9 cellular contexts compared by ENCODE assay signal in genomic region chr16:71961066-71962039, GRCh38. TPM values are rescaled to one million over a fixed set of nuclear protein-coding genes. Genes with fewer than 3 reads are reported as not detected.
DNase-seq lines count a peak whose midpoint lies in the region; ATAC-seq and TF ChIP-seq lines count a peak whose summit lies in the region.
"Had no signal": no experiment of that assay in that cellular context is flagged by ENCODE, and none has a peak within 500 bp of the region (broad histone marks: within the 10 kb centered on the region; RNA-seq: fewer than 3 reads in every experiment).

No MANE protein-coding gene starts in this region.

- TF ChIP-seq CTCF in CD8-positive, alpha-beta T cell (IDR thresholded peaks at IDR 0.05) = peak; percentile 83
- TF ChIP-seq CTCF in PC-3 (conservative IDR thresholded peaks at IDR 0.05; ENCODE audit: low read depth, low read length) (peak; percentile 80), fibroblast of lung (conservative IDR thresholded peaks at IDR 0.05 in 1 of 2, IDR thresholded peaks at IDR 0.05 in 1 of 2; ENCODE audit: low read depth in 1 of 2, low read length in 2 of 2) (peak; percentile 81 to 86), nephron progenitor cell (IDR thresholded peaks at IDR 0.05) (peak; percentile 73)

- no TSS peak for BruUV-seq in PC-3 (replicated peaks; lab: Mats Ljungman, UMichigan)

- H3K27ac Mint-ChIP-seq in CD8-positive, alpha-beta T cell = no peak overlapping the region
- H3K27ac Mint-ChIP-seq in nephron progenitor cell = no peak overlapping the region
- H3K27ac Mint-ChIP-seq: T-helper 1 cell treated with Interleukin-12 subunit alpha and Interleukin-12 subunit beta and Interleukin-4 antibody, amounts not matched to agents 30 μg/mL and 1 μg/mL, for 36 hours had no signal

- no peaks in the 10 kb centered on the region for H3K36me3 ChIP-seq in CD8-positive, alpha-beta T cell (ENCODE audit: insufficient read depth, low read length)
- H3K36me3 ChIP-seq in PC-3 (ENCODE audit: low read depth, low read length) (no peaks in the 10 kb centered on the region), fibroblast of lung (ENCODE audit: control insufficient read depth, insufficient read depth, low read length) (no peaks in the 10 kb centered on the region)

- ATAC-seq in CD8-positive, alpha-beta T cell = peak; percentile 92
- ATAC-seq in GM19468 (IDR thresholded peaks at IDR 0.05; ENCODE audit: extremely low read depth, unreplicated experiment) (peak; percentile 39), PC-3 (peak; percentile 96)

- H3K9me3 Mint-ChIP-seq in CD8-positive, alpha-beta T cell = no peaks in the 10 kb centered on the region
- no peaks in the 10 kb centered on the region for H3K9me3 Mint-ChIP-seq in nephron progenitor cell
- H3K9me3 Mint-ChIP-seq: T-helper 1 cell treated with Interleukin-12 subunit alpha and Interleukin-12 subunit beta and Interleukin-4 antibody, amounts not matched to agents 30 μg/mL and 1 μg/mL, for 36 hours had no signal

- no peaks in the 10 kb centered on the region for H3K27me3 Mint-ChIP-seq in CD8-positive, alpha-beta T cell (ENCODE audit: low read depth)
- peaks cover 8% of the 10 kb centered on the region for H3K27me3 Mint-ChIP-seq in nephron progenitor cell (ENCODE audit: low read depth, poor library complexity)

- H3K4me1 Mint-ChIP-seq in CD8-positive, alpha-beta T cell (ENCODE audit: low read depth) = peaks cover 5% of the 10 kb centered on the region
- peaks cover 20% of the 10 kb centered on the region for H3K4me1 Mint-ChIP-seq in nephron progenitor cell

- no peak overlapping the region for H3K27ac ChIP-seq in CD8-positive, alpha-beta T cell (ENCODE audit: low read depth, low read length)
- H3K27ac ChIP-seq in PC-3 (ENCODE audit: low read length) (no peak overlapping the region), fibroblast of lung (ENCODE audit: insufficient read depth, low read length) (no peak overlapping the region)

- no peaks in the 10 kb centered on the region for H3K9me2 ChIP-seq in PC-3 (replicated peaks; ENCODE audit: low read length)

- H3K79me2 ChIP-seq in PC-3 (ENCODE audit: low read length) (no peaks in the 10 kb centered on the region), fibroblast of lung (ENCODE audit: control insufficient read depth, insufficient read depth, low read length) (no peaks in the 10 kb centered on the region)

- peaks cover 5% of the 10 kb centered on the region for H3K4me1 ChIP-seq in CD8-positive, alpha-beta T cell (ENCODE audit: insufficient read depth, low read length)
- H3K4me1 ChIP-seq in PC-3 (ENCODE audit: insufficient read depth, low read length) (no peaks in the 10 kb centered on the region), fibroblast of lung (ENCODE audit: control insufficient read depth, extremely low read depth, insufficient read depth, low read length) (no peaks in the 10 kb centered on the region)

- POLR2A ChIA-PET in CD8-positive, alpha-beta T cell (lab: Charles Lee) = interaction anchor here (0.6 to 1.1 kb wide), 3 partner anchors 13 to 397 kb away, joined by 3 to 5 read pairs (median 4); partner anchors contain the start of gene AP1G1
- POLR2A ChIA-PET in PC-3 (lab: Charles Lee; ENCODE audit: unreplicated experiment) = no interaction called here

- intact Hi-C loops in CD8-positive, alpha-beta T cell (cut with DNase I, micrococcal nuclease) = loop anchor here (2.0 to 5.0 kb wide), 8 partner anchors 79 to 549 kb away; no protein-coding TSS in a partner anchor
- intact Hi-C loops in PC-3 (cut with micrococcal nuclease) = loop anchor here (5.0 kb wide), 1 partner anchor 79 kb away; the partner anchor contains the start of gene ZNF821

- H2AFZ ChIP-seq in PC-3 (ENCODE audit: low read length) (no peak overlapping the region), fibroblast of lung (ENCODE audit: low read length) (no peak overlapping the region)

- no peaks in the 10 kb centered on the region for H3F3A ChIP-seq in PC-3 (ENCODE audit: low read length, unreplicated experiment)

- CTCF ChIA-PET in CD8-positive, alpha-beta T cell (lab: Charles Lee) = interaction anchor here (0.6 to 3.4 kb wide), 33 partner anchors 10 to 396 kb away, joined by 3 to 25 read pairs (median 5); partner anchors contain the start of genes IST1 and ZNF821
- CTCF ChIA-PET in PC-3 (lab: Charles Lee) = interaction anchor here (0.5 to 1.9 kb wide), 7 partner anchors 11 to 154 kb away, joined by 3 to 10 read pairs (median 3); partner anchors contain the start of genes DHX38 and TXNL4B

- DNase-seq in CD8-positive, alpha-beta T cell = peak; percentile 67 to 90 (median 76)
- DNase-seq in KG1 (lab: John Stamatoyannopoulos, UW) (peak; percentile 79), PC-3 (peak; percentile 82), fibroblast of lung (ENCODE audit: low read depth in 2 of 2) (peak; percentile 69 to 86), nephron progenitor cell (peak; percentile 85)
- peak; percentile 79 for DNase-seq in activated T-cell treated with anti-CD3 and anti-CD28 coated beads, Interleukin-2, amount 50 U/mL, for 1 hour
- DNase-seq in stimulated activated naive CD4-positive, alpha-beta T cell treated with Interleukin-2 at 50 U/mL for 16 hours (lab: John Stamatoyannopoulos, UW) = peak; percentile 72

- H3K36me3 Mint-ChIP-seq in CD8-positive, alpha-beta T cell = no peaks in the 10 kb centered on the region
- H3K36me3 Mint-ChIP-seq in nephron progenitor cell (ENCODE audit: low read depth) = no peaks in the 10 kb centered on the region

- no peaks in the 10 kb centered on the region for H3K27me3 ChIP-seq in CD8-positive, alpha-beta T cell (ENCODE audit: insufficient read depth, low read length)
- no peaks in the 10 kb centered on the region for H3K27me3 ChIP-seq in PC-3 (ENCODE audit: low read length)
- H3K27me3 ChIP-seq in fibroblast of lung (ENCODE audit: control insufficient read depth, insufficient read depth, low read length) = no peaks in the 10 kb centered on the region

- no peaks in the 10 kb centered on the region for H4K20me1 ChIP-seq in PC-3 (ENCODE audit: low read length)
- no peaks in the 10 kb centered on the region for H4K20me1 ChIP-seq in fibroblast of lung (ENCODE audit: control insufficient read depth, extremely low read depth, insufficient read depth, low read length)

- no peak overlapping the region for H3K4me3 Mint-ChIP-seq in CD8-positive, alpha-beta T cell
- no peak overlapping the region for H3K4me3 Mint-ChIP-seq in nephron progenitor cell
- H3K4me3 Mint-ChIP-seq: T-helper 1 cell treated with Interleukin-12 subunit alpha and Interleukin-12 subunit beta and Interleukin-4 antibody, amounts not matched to agents 30 μg/mL and 1 μg/mL, for 36 hours had no signal

- H3K9ac ChIP-seq in PC-3 (ENCODE audit: low read length) (no peak overlapping the region), fibroblast of lung (ENCODE audit: insufficient read depth, low read length) (no peak overlapping the region)

- no peaks in the 10 kb centered on the region for H3K9me3 ChIP-seq in CD8-positive, alpha-beta T cell (ENCODE audit: low read length)
- no peaks in the 10 kb centered on the region for H3K9me3 ChIP-seq in PC-3 (ENCODE audit: low read length)
- H3K9me3 ChIP-seq in fibroblast of lung (ENCODE audit: control insufficient read depth, insufficient read depth, low read depth, low read length) = no peaks in the 10 kb centered on the region

- H3K4me3 ChIP-seq in CD8-positive, alpha-beta T cell (ENCODE audit: low read depth, low read length) = no peak overlapping the region
- no peak overlapping the region for H3K4me3 ChIP-seq in PC-3 (ENCODE audit: low read length)
- no peak overlapping the region for H3K4me3 ChIP-seq in fibroblast of lung (replicated peaks in 1 of 4; ENCODE audit: control extremely low read depth in 1 of 4, insufficient read depth in 1 of 4, low read depth in 3 of 4, low read length in 4 of 4)

- H3K4me2 ChIP-seq in PC-3 (ENCODE audit: low read length) = no peak overlapping the region
- no peak overlapping the region for H3K4me2 ChIP-seq in fibroblast of lung (ENCODE audit: extremely low read depth, insufficient read depth, low read length)

RNA-seq across cellular contexts. Expression of gene PKD1L3, which starts 38.8 kb away (rescaled TPM):
- not detected for total RNA-seq in CD8-positive, alpha-beta T cell
- total RNA-seq in PC-3 (2014; rRNA removed) = not detected in 2 replicates
- total RNA-seq in fibroblast of lung = not detected in 2 replicates
- not detected in 2 replicates for polyA plus RNA-seq in fibroblast of lung
- polyA plus RNA-seq in fibroblast of lung (2012) = not detected in 2 replicates
- polyA minus RNA-seq in fibroblast of lung (ENCODE audit: low replicate concordance) = not detected in 2 replicates

RNA-seq across cellular contexts. Expression of gene DHODH, which starts 47.2 kb away (rescaled TPM):
- total RNA-seq in CD8-positive, alpha-beta T cell = 1 to 10 TPM; 2.4 to 3.0 TPM
- total RNA-seq in PC-3 (2014; rRNA removed) = 10.6 and 11.1 TPM in 2 replicates
- 2.8 and 3.0 TPM in 2 replicates for total RNA-seq in fibroblast of lung
- 3.0 and 5.2 TPM in 2 replicates for polyA plus RNA-seq in fibroblast of lung
- polyA plus RNA-seq in fibroblast of lung (2012) = 3.4 and 6.2 TPM in 2 replicates
- 1.1 and 2.7 TPM in 2 replicates for polyA minus RNA-seq in fibroblast of lung (ENCODE audit: low replicate concordance)

Comparison
In these comparisons a context has a peak if more than half of its experiments do, and no peak if none do; other contexts are left out.
1. ATAC-seq: peak in every context shown above with its lines; median percentile 96 in PC-3; 92 in CD8-positive, alpha-beta T cell; 39 in GM19468.